Comparison of ENCODE assay signal across 8 cellular contexts in the genomic region with DNA sequence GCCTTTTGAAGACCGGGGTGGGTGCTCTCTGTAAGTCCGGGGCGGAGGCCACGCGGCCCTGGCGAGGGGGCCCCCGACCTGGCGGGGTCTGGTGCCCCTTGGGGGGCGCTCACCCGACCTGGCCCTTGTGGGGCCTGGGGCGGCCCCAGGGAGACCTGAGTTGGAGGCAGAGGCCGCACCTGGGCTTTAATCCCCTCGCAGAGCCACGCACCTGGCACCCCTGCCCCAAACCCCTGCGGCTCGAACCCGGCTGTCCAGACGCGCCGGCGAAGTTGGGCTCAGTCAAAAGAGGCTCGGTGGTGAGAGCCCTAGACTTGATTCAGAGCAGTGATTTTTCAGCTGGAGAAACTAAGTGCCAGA. TPM values are rescaled to one million over a fixed set of nuclear protein-coding genes. Genes with fewer than 3 reads are reported as not detected.
A peak's percentile ranks its signal among the peaks of the same experiment; 100 is the strongest.
DNase-seq lines count a peak whose midpoint lies in the region; ATAC-seq lines count a peak whose summit lies in the region.

No MANE protein-coding gene starts in this region.

- H3K36me3 Mint-ChIP-seq in CD8-positive, alpha-beta memory T cell: peaks cover 0 to 31% (median 4%) of the 10 kb centered on the region in 3 donors
- H3K36me3 Mint-ChIP-seq in activated T-helper 1 cell treated with anti-CD3 and anti-CD28 coated beads, Interleukin-12 subunit alpha, Interleukin-12 subunit beta, Interleukin-2, Interleukin-4 antibody, amounts not matched to agents 30 ng/mL and 10 ng/mL and 1 ng/mL, durations not matched to agents 14 hours and 24 hours and 36 hours (ENCODE audit: low read depth): peaks cover 24% of the 10 kb centered on the region
- H3K36me3 Mint-ChIP-seq in memory B cell: no peaks in the 10 kb centered on the region

- H3K27me3 Mint-ChIP-seq in CD8-positive, alpha-beta memory T cell: no peaks in the 10 kb centered on the region
- H3K27me3 Mint-ChIP-seq in activated T-helper 1 cell treated with anti-CD3 and anti-CD28 coated beads, Interleukin-12 subunit alpha, Interleukin-12 subunit beta, Interleukin-2, Interleukin-4 antibody, amounts not matched to agents 30 ng/mL and 10 ng/mL and 1 ng/mL, durations not matched to agents 14 hours and 24 hours and 36 hours (ENCODE audit: insufficient read depth): peaks cover 3% of the 10 kb centered on the region
- no peaks in the 10 kb centered on the region for H3K27me3 Mint-ChIP-seq in memory B cell

- peaks cover 9% of the 10 kb centered on the region for H3K4me1 ChIP-seq in CD8-positive, alpha-beta memory T cell (ENCODE audit: insufficient read depth, low read length)

- CTCF ChIA-PET in CD8-positive, alpha-beta memory T cell (lab: Charles Lee): interaction anchor here (0.6 to 3.2 kb wide), 13 partner anchors 9 to 286 kb away, joined by 3 to 16 read pairs (median 5); no protein-coding TSS in a partner anchor

- H3K27ac ChIP-seq in CD8-positive, alpha-beta memory T cell (ENCODE audit: low read depth, low read length): peak overlapping the region; percentile 64

- ATAC-seq in memory B cell (ENCODE audit: low read depth): peak; percentile 28

- H3K9me3 ChIP-seq in CD8-positive, alpha-beta memory T cell (ENCODE audit: low read length): no peaks in the 10 kb centered on the region

- intact Hi-C loops in activated T-helper 1 cell treated with anti-CD3 and anti-CD28 coated beads, Interleukin-12 subunit alpha, Interleukin-12 subunit beta, Interleukin-2, Interleukin-4 antibody, amounts not matched to agents 30 ng/mL and 10 ng/mL and 1 ng/mL, durations not matched to agents 14 hours and 24 hours and 36 hours (cut with micrococcal nuclease): loop anchor here (1.0 to 10.0 kb wide), 7 partner anchors 30 to 582 kb away; partner anchors contain the start of genes DIABLO, PSMD9, VPS33A and ZCCHC8

- peak overlapping the region in 7 of 8 donors; percentile 93 to 99 (median 97) for H3K27ac Mint-ChIP-seq in CD8-positive, alpha-beta memory T cell
- H3K27ac Mint-ChIP-seq in activated T-helper 1 cell treated with anti-CD3 and anti-CD28 coated beads, Interleukin-12 subunit alpha, Interleukin-12 subunit beta, Interleukin-2, Interleukin-4 antibody, amounts not matched to agents 30 ng/mL and 10 ng/mL and 1 ng/mL, durations not matched to agents 14 hours and 24 hours and 36 hours: no peak overlapping the region
- H3K27ac Mint-ChIP-seq in memory B cell: peak overlapping the region; percentile 95

- H3K4me3 Mint-ChIP-seq in CD8-positive, alpha-beta memory T cell: peak overlapping the region in 2 of 7 donors; percentile 79 to 86
- H3K4me3 Mint-ChIP-seq in activated T-helper 1 cell treated with anti-CD3 and anti-CD28 coated beads, Interleukin-12 subunit alpha, Interleukin-12 subunit beta, Interleukin-2, Interleukin-4 antibody, amounts not matched to agents 30 ng/mL and 10 ng/mL and 1 ng/mL, durations not matched to agents 14 hours and 24 hours and 36 hours: peak overlapping the region; percentile 80
- peak overlapping the region; percentile 87 for H3K4me3 Mint-ChIP-seq in memory B cell

- no peaks in the 10 kb centered on the region for H3K27me3 ChIP-seq in CD8-positive, alpha-beta memory T cell (ENCODE audit: insufficient read depth, low read length, poor library complexity, severe bottlenecking)
- H3K27me3 ChIP-seq in H7 (ENCODE audit: control insufficient read depth, insufficient read depth, low read length): no peaks in the 10 kb centered on the region

- DNase-seq in CD8-positive, alpha-beta memory T cell: no peak
- DNase-seq in H7: no peak
- DNase-seq in activated T-helper 1 cell treated with anti-CD3 and anti-CD28 coated beads, Interleukin-12 subunit alpha, Interleukin-12 subunit beta, Interleukin-2, Interleukin-4 antibody, amounts not matched to agents 30 ng/mL and 10 ng/mL and 1 ng/mL, durations not matched to agents 14 hours and 24 hours and 36 hours (ENCODE audit: low spot score): no peak
- DNase-seq in memory B cell (ENCODE audit: low spot score in 2 of 2): no peak
- DNase-seq in NCI-H2171 (lab: John Stamatoyannopoulos, UW): no peak
- no peak for DNase-seq in iPS-NIHi7 (ENCODE audit: extremely low spot score)
- no peak for DNase-seq in HK-2 (ENCODE audit: unreplicated experiment)
- no peak for DNase-seq in NCI-H128 (lab: John Stamatoyannopoulos, UW; ENCODE audit: unreplicated experiment)

- no peaks in the 10 kb centered on the region for H3K9me3 Mint-ChIP-seq in CD8-positive, alpha-beta memory T cell
- no peaks in the 10 kb centered on the region for H3K9me3 Mint-ChIP-seq in activated T-helper 1 cell treated with anti-CD3 and anti-CD28 coated beads, Interleukin-12 subunit alpha, Interleukin-12 subunit beta, Interleukin-2, Interleukin-4 antibody, amounts not matched to agents 30 ng/mL and 10 ng/mL and 1 ng/mL, durations not matched to agents 14 hours and 24 hours and 36 hours
- no peaks in the 10 kb centered on the region for H3K9me3 Mint-ChIP-seq in memory B cell

- no peaks in the 10 kb centered on the region for H3K36me3 ChIP-seq in CD8-positive, alpha-beta memory T cell (ENCODE audit: insufficient read depth, low read length)
- peaks cover 2% of the 10 kb centered on the region for H3K36me3 ChIP-seq in H7 (replicated peaks; ENCODE audit: control insufficient read depth, insufficient read depth, low read length)

- POLR2A ChIA-PET in CD8-positive, alpha-beta memory T cell (lab: Charles Lee): interaction anchor here (0.6 kb wide), 2 partner anchors 30 to 348 kb away, joined by 4 to 5 read pairs; no protein-coding TSS in a partner anchor

- peak overlapping the region; percentile 12 for H3K4me3 ChIP-seq in CD8-positive, alpha-beta memory T cell (ENCODE audit: low read length)
- peak overlapping the region; percentile 39 for H3K4me3 ChIP-seq in H7 (ENCODE audit: insufficient read depth, low read depth, low read length)

- H3K4me1 Mint-ChIP-seq in CD8-positive, alpha-beta memory T cell: peaks cover 5 to 14% (median 11%) of the 10 kb centered on the region in 3 donors
- H3K4me1 Mint-ChIP-seq in activated T-helper 1 cell treated with anti-CD3 and anti-CD28 coated beads, Interleukin-12 subunit alpha, Interleukin-12 subunit beta, Interleukin-2, Interleukin-4 antibody, amounts not matched to agents 30 ng/mL and 10 ng/mL and 1 ng/mL, durations not matched to agents 14 hours and 24 hours and 36 hours (ENCODE audit: low read depth): peaks cover 15% of the 10 kb centered on the region
- peaks cover 5% of the 10 kb centered on the region for H3K4me1 Mint-ChIP-seq in memory B cell

RNA-seq across cellular contexts. Expression of gene CFAP251, which starts 0.3 kb away (rescaled TPM):
- total RNA-seq in CD8-positive, alpha-beta memory T cell: under 1 TPM; 0.31 to 0.72 TPM
- not detected for polyA plus RNA-seq in CD8-positive, alpha-beta memory T cell
- 0.15 and 0.24 TPM in 2 replicates for total RNA-seq in H7 (2014; rRNA removed; shearing (Covaris generic))
- 0.65 and 0.76 TPM in 2 replicates for total RNA-seq in activated T-helper 1 cell treated with anti-CD3 and anti-CD28 coated beads, Interleukin-12 subunit alpha, Interleukin-12 subunit beta, Interleukin-2, Interleukin-4 antibody, amounts not matched to agents 30 ng/mL and 10 ng/mL and 1 ng/mL, durations not matched to agents 14 hours and 24 hours and 36 hours

RNA-seq across cellular contexts. Expression of gene PSMD9, which starts 30.1 kb away (rescaled TPM):
- 10 to 100 TPM; 83.7 to 89.9 TPM for total RNA-seq in CD8-positive, alpha-beta memory T cell
- polyA plus RNA-seq in CD8-positive, alpha-beta memory T cell: 99.3 TPM
- 39.2 and 61.2 TPM in 2 replicates for total RNA-seq in H7 (2014; rRNA removed; shearing (Covaris generic))
- total RNA-seq in activated T-helper 1 cell treated with anti-CD3 and anti-CD28 coated beads, Interleukin-12 subunit alpha, Interleukin-12 subunit beta, Interleukin-2, Interleukin-4 antibody, amounts not matched to agents 30 ng/mL and 10 ng/mL and 1 ng/mL, durations not matched to agents 14 hours and 24 hours and 36 hours: 63.9 and 67.5 TPM in 2 replicates

RNA-seq across cellular contexts. Expression of gene HPD, which starts 60.0 kb away (rescaled TPM):
- total RNA-seq in CD8-positive, alpha-beta memory T cell: not detected
- not detected for polyA plus RNA-seq in CD8-positive, alpha-beta memory T cell
- total RNA-seq in H7 (2014; rRNA removed; shearing (Covaris generic)): 0.80 and 1.1 TPM in 2 replicates
- total RNA-seq in activated T-helper 1 cell treated with anti-CD3 and anti-CD28 coated beads, Interleukin-12 subunit alpha, Interleukin-12 subunit beta, Interleukin-2, Interleukin-4 antibody, amounts not matched to agents 30 ng/mL and 10 ng/mL and 1 ng/mL, durations not matched to agents 14 hours and 24 hours and 36 hours: not detected in 2 replicates
